Comparison of ENCODE assay signal across 10 cellular contexts in genomic region chr3:133464573-133464972, GRCh38.
DNase-seq lines count a peak whose midpoint lies in the region; ATAC-seq and TF ChIP-seq lines count a peak whose summit lies in the region.
"Had no signal": no experiment of that assay in that cellular context is flagged by ENCODE, and none has a peak within 500 bp of the region (broad histone marks: within the 10 kb centered on the region; RNA-seq: fewer than 3 reads in every experiment).

No MANE protein-coding gene starts in this region.

- H3K4me3 ChIP-seq in HCT116 (replicated peaks in 1 of 2; ENCODE audit: low read depth in 1 of 2, low read length in 2 of 2): no peak overlapping the region
- H3K4me3 ChIP-seq: heart left ventricle had no signal

- CTCF ChIA-PET in HCT116 (lab: Charles Lee): interaction anchor here (0.5 to 1.9 kb wide), 8 partner anchors 19 to 738 kb away, joined by 3 to 12 read pairs (median 4); partner anchors contain the start of gene CDV3

- H3K9ac ChIP-seq in HCT116 (ENCODE audit: low read length): no peak overlapping the region

- TF ChIP-seq RAD21 in HCT116 (IDR thresholded peaks at IDR 0.05; ENCODE audit: low read depth): peak; percentile 58

- TF ChIP-seq CTCF in HCT116 (IDR thresholded peaks at IDR 0.05 in 2 of 3, conservative IDR thresholded peaks at IDR 0.05 in 1 of 3; ENCODE audit: borderline replicate concordance in 1 of 3, insufficient read depth in 1 of 3, low read depth in 2 of 3, low read length in 2 of 3): peak; percentile 34 to 48 (median 42); a peak in 4 of 6 replicates
- TF ChIP-seq CTCF in CD14-positive monocyte (IDR thresholded peaks at IDR 0.05): no peak

- intact Hi-C loops in HCT116 (cut with micrococcal nuclease): loop anchor here (1.0 to 10.0 kb wide), 3 partner anchors 110 to 460 kb away; partner anchors contain the start of gene TOPBP1
- intact Hi-C loops in CD14-positive monocyte (cut with micrococcal nuclease): no loop called here

- no peaks in the 10 kb centered on the region for H3K4me1 ChIP-seq in HCT116 (ENCODE audit: control insufficient read depth in 1 of 2, insufficient read depth in 2 of 2, low read length in 2 of 2)

- no peaks in the 10 kb centered on the region for H3K36me3 ChIP-seq in HCT116 (ENCODE audit: control insufficient read depth in 1 of 2, insufficient read depth in 2 of 2, low read length in 2 of 2)
- H3K36me3 ChIP-seq: heart left ventricle had no signal

- no peaks in the 10 kb centered on the region for H4K20me1 ChIP-seq in HCT116 (ENCODE audit: insufficient read depth)

- RAD21 ChIA-PET in HCT116 (lab: Charles Lee; ENCODE audit: low non-redundant PET in 1 of 2, low total read pairs in 2 of 2, uncharacterized antibody in 2 of 2, unreplicated experiment in 2 of 2): interaction anchor here in 1 of 2 experiments (0.7 to 1.1 kb wide), 2 partner anchors 114 to 182 kb away, joined by 3 read pairs; no protein-coding TSS in a partner anchor

- H3K27ac Mint-ChIP-seq in CD14-positive monocyte: no peak overlapping the region
- no peak overlapping the region for H3K27ac Mint-ChIP-seq in naive thymus-derived CD8-positive, alpha-beta T cell

- peaks cover 9% of the 10 kb centered on the region for H3K4me1 Mint-ChIP-seq in CD14-positive monocyte
- H3K4me1 Mint-ChIP-seq in naive thymus-derived CD8-positive, alpha-beta T cell: peaks cover 6 to 57% (median 50%) of the 10 kb centered on the region in 4 donors

- H3K79me2 ChIP-seq in HCT116 (ENCODE audit: insufficient read depth, low read length): no peaks in the 10 kb centered on the region

- in situ Hi-C loops in Caki2 (cut with HindIII; ENCODE audit: low pct_unique_long_range_greater_than_20kb, low sequenced_read_pairs): no loop called here
- in situ Hi-C loops in SK-MEL-5 (cut with HindIII; ENCODE audit: low pct_unique_long_range_greater_than_20kb, low sequenced_read_pairs): no loop called here

- H3K4me3 Mint-ChIP-seq in CD14-positive monocyte: no peak overlapping the region
- H3K4me3 Mint-ChIP-seq in naive thymus-derived CD8-positive, alpha-beta T cell: no peak overlapping the region

- no peaks in the 10 kb centered on the region for H3K9me2 ChIP-seq in HCT116 (ENCODE audit: insufficient read depth)

- no peaks in the 10 kb centered on the region for H3K36me3 Mint-ChIP-seq in CD14-positive monocyte
- no peaks in the 10 kb centered on the region for H3K36me3 Mint-ChIP-seq in naive thymus-derived CD8-positive, alpha-beta T cell

- BruUV-seq in HCT116 (replicated peaks; lab: Mats Ljungman, UMichigan): no TSS peak

- peak; percentile 85 for ATAC-seq in HCT116
- no peak for ATAC-seq in naive thymus-derived CD8-positive, alpha-beta T cell
- ATAC-seq: heart left ventricle had no signal

- no peaks in the 10 kb centered on the region for H3K27me3 Mint-ChIP-seq in CD14-positive monocyte (ENCODE audit: low read depth in 3 of 3)
- H3K27me3 Mint-ChIP-seq in naive thymus-derived CD8-positive, alpha-beta T cell: no peaks in the 10 kb centered on the region

- no peaks in the 10 kb centered on the region for H3K9me3 Mint-ChIP-seq in CD14-positive monocyte
- H3K9me3 Mint-ChIP-seq in naive thymus-derived CD8-positive, alpha-beta T cell: no peaks in the 10 kb centered on the region

- peak overlapping the region; percentile 12 for H2AFZ ChIP-seq in HCT116 (ENCODE audit: low read depth, low read length, poor library complexity, severe bottlenecking)

- no peaks in the 10 kb centered on the region for H3K27me3 ChIP-seq in HCT116 (ENCODE audit: insufficient read depth, low read length)
- H3K27me3 ChIP-seq: heart left ventricle had no signal

- no peaks in the 10 kb centered on the region for H3K9me3 ChIP-seq in HCT116 (ENCODE audit: control insufficient read depth in 1 of 2, insufficient read depth in 1 of 2, low read depth in 1 of 2, low read length in 2 of 2)
- H3K9me3 ChIP-seq: heart left ventricle had no signal

- no peak overlapping the region for H3K4me2 ChIP-seq in HCT116 (ENCODE audit: low read length)

- POLR2A ChIA-PET in HCT116 (lab: Charles Lee): no interaction called here
- POLR2A ChIA-PET in naive thymus-derived CD8-positive, alpha-beta T cell (lab: Charles Lee): no interaction called here

- DNase-seq in Caki2 (ENCODE audit: low read depth) (peak; percentile 32), HCT116 (ENCODE audit: low read depth, low spot score) (no peak), SK-MEL-5 (ENCODE audit: low read depth, low spot score) (peak; percentile 41), hepatic stellate cell (ENCODE audit: low spot score) (peak; percentile 48), CD14-positive monocyte (ENCODE audit: low spot score) (no peak), cortex of kidney (lab: John Stamatoyannopoulos, UW) (no peak), LoVo (ENCODE audit: low spot score) (no peak)
- no peak for DNase-seq in naive thymus-derived CD8-positive, alpha-beta T cell
- DNase-seq: heart left ventricle; stimulated activated CD4-positive, alpha-beta T cell treated with anti-CD3 and anti-CD28 coated beads, Interleukin-12 subunit alpha, Interleukin-12 subunit beta, amount 100 ng/mL, for 4 hours had no signal

- TF ChIP-seq POLR2A in HCT116 (IDR thresholded peaks at IDR 0.05; ENCODE audit: borderline replicate concordance, extremely low read depth, insufficient read depth, insufficient read length): no peak

- no peak overlapping the region for H3K27ac ChIP-seq in HCT116 (ENCODE audit: low read depth, low read length)
- H3K27ac ChIP-seq: heart left ventricle had no signal

TF ChIP-seq in HCT116, 20 proteins besides CTCF, POLR2A, EP300 and RAD21:
- TF ChIP-seq, protein P1, sequence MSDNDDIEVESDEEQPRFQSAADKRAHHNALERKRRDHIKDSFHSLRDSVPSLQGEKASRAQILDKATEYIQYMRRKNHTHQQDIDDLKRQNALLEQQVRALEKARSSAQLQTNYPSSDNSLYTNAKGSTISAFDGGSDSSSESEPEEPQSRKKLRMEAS (IDR thresholded peaks at IDR 0.05): no peak
- TF ChIP-seq FOSL1 (IDR thresholded peaks at IDR 0.05; ENCODE audit: low read depth) (no peak), CBX3 (IDR thresholded peaks at IDR 0.05; ENCODE audit: low read depth) (no peak), ZNF274 (IDR thresholded peaks at IDR 0.05; ENCODE audit: low read depth, low read length) (no peak), ZFX (IDR thresholded peaks at IDR 0.05) (no peak), POLR2AphosphoS5 (IDR thresholded peaks at IDR 0.05; ENCODE audit: low read depth, low read length) (no peak)

Comparison
In these comparisons a context has a peak if more than half of its experiments do, and no peak if none do; other contexts are left out.
1. DNase-seq: peak in Caki2 (single experiment), SK-MEL-5 (single experiment) and hepatic stellate cell (single experiment); none in HCT116 (single experiment), CD14-positive monocyte (single experiment), cortex of kidney (single experiment), naive thymus-derived CD8-positive, alpha-beta T cell (0 of 10) and LoVo (single experiment).